ENCODE assay signal across 34 cellular contexts in genomic region chr4:6819295-6819694, GRCh38.
"Had no signal": no experiment of that assay in that cellular context is flagged by ENCODE, and none has a peak within 500 bp of the region (broad histone marks: within the 10 kb centered on the region; RNA-seq: fewer than 3 reads in every experiment).

No MANE protein-coding gene starts in this region.

- DNase-seq: activated B cell treated with CpG ODN at 0.5 μM for 24 hours; activated CD4-positive, alpha-beta T cell treated with anti-CD3 and anti-CD28 coated beads for 48 hours; activated CD4-positive, alpha-beta T cell treated with anti-CD3 and anti-CD28 coated beads, Interleukin-2, amount 50 U/mL, for 1 hour; activated CD4-positive, alpha-beta T cell treated with anti-CD3 and anti-CD28 coated beads, Interleukin-2, amount 50 U/mL, for 48 hours; activated CD8-positive, alpha-beta memory T cell treated with anti-CD3 and anti-CD28 coated beads for 24 hours; activated CD8-positive, alpha-beta T cell treated with anti-CD3 and anti-CD28 coated beads for 36 hours; activated effector memory CD4-positive, alpha-beta T cell treated with anti-CD3 and anti-CD28 coated beads, Interleukin-2, amount 50 U/mL, for 16 hours; activated naive CD4-positive, alpha-beta T cell treated with anti-CD3 and anti-CD28 coated beads for 36 hours; activated naive CD8-positive, alpha-beta T cell treated with anti-CD3 and anti-CD28 coated beads for 36 hours; activated naive CD8-positive, alpha-beta T cell treated with anti-CD3 and anti-CD28 coated beads, Interleukin-2, amount 50 U/mL, for 24 hours; activated T-cell treated with anti-CD3 and anti-CD28 coated beads, Interleukin-2, amount 50 U/mL, for 4 hours; adrenal gland; amygdala; aorta; central memory CD4-positive, alpha-beta T cell; cerebellar nuclear complex; colonic mucosa; effector CD8-positive, alpha-beta T cell; erythroblast; foreskin keratinocyte; gastrocnemius medialis; glutamatergic neuron; heart left ventricle; T1000; WERI-Rb-1 had no signal

- H3K4me3 ChIP-seq: adrenal gland, breast epithelium, cardiac muscle cell, colonic mucosa, esophagus muscularis mucosa, gastrocnemius medialis, heart left ventricle had no signal

- H3K27ac Mint-ChIP-seq: activated B cell treated with CpG ODN at 0.5 μM for 24 hours; activated CD8-positive, alpha-beta T cell treated with anti-CD3 and anti-CD28 coated beads for 36 hours; activated naive CD4-positive, alpha-beta T cell treated with anti-CD3 and anti-CD28 coated beads for 36 hours; activated naive CD4-positive, alpha-beta T cell treated with anti-CD3 and anti-CD28 coated beads, Interleukin-2, amount 50 U/mL, for 24 hours; activated naive CD8-positive, alpha-beta T cell treated with anti-CD3 and anti-CD28 coated beads for 36 hours; activated naive CD8-positive, alpha-beta T cell treated with anti-CD3 and anti-CD28 coated beads, Interleukin-2, amount 50 U/mL, for 24 hours; activated T-helper 2 cell treated with anti-CD3 and anti-CD28 coated beads, Interferon-gamma antibody, Interleukin-2, Interleukin-4, amounts not matched to agents 10 μg/mL and 5 μg/mL and 100 μg/mL, durations not matched to agents 14 hours and 24 hours and 36 hours; brain; T-helper 1 cell treated with Interleukin-12 subunit alpha and Interleukin-12 subunit beta and Interleukin-4 antibody, amounts not matched to agents 30 μg/mL and 1 μg/mL, for 36 hours; T-helper 2 cell treated with Interferon-gamma antibody and Interleukin-4, amounts not matched to agents 5 μg/mL and 100 μg/mL, for 36 hours had no signal

- ATAC-seq: activated CD4-positive, CD25-positive, alpha-beta regulatory T cell treated with anti-CD3 and anti-CD28 coated beads, Interleukin-2, amount 50 U/mL, for 24 hours; activated CD8-positive, alpha-beta T cell treated with anti-CD3 and anti-CD28 coated beads for 36 hours; activated naive CD8-positive, alpha-beta T cell treated with anti-CD3 and anti-CD28 coated beads, Interleukin-2, amount 50 U/mL, for 24 hours; activated T-cell treated with anti-CD3 and anti-CD28 coated beads, Interleukin-2, amount 50 U/mL, for 4 hours; foreskin keratinocyte; gastrocnemius medialis; heart left ventricle had no signal

- H3K4me1 ChIP-seq: breast epithelium, colonic mucosa, foreskin keratinocyte had no signal

- H3K27ac ChIP-seq: adrenal gland, breast epithelium, cardiac muscle cell, colonic mucosa, esophagus muscularis mucosa, foreskin keratinocyte, gastrocnemius medialis, heart left ventricle, WERI-Rb-1 had no signal

- H3K4me3 Mint-ChIP-seq: activated B cell treated with CpG ODN at 0.5 μM for 24 hours; activated CD8-positive, alpha-beta T cell treated with anti-CD3 and anti-CD28 coated beads for 36 hours; activated naive CD4-positive, alpha-beta T cell treated with anti-CD3 and anti-CD28 coated beads for 36 hours; activated naive CD4-positive, alpha-beta T cell treated with anti-CD3 and anti-CD28 coated beads, Interleukin-2, amount 50 U/mL, for 24 hours; activated naive CD8-positive, alpha-beta T cell treated with anti-CD3 and anti-CD28 coated beads for 36 hours; activated naive CD8-positive, alpha-beta T cell treated with anti-CD3 and anti-CD28 coated beads, Interleukin-2, amount 50 U/mL, for 24 hours; activated T-cell treated with anti-CD3 and anti-CD28 coated beads, Interleukin-2, amount 50 U/mL, for 4 hours; brain; T-helper 1 cell treated with Interleukin-12 subunit alpha and Interleukin-12 subunit beta and Interleukin-4 antibody, amounts not matched to agents 30 μg/mL and 1 μg/mL, for 36 hours; T-helper 2 cell treated with Interferon-gamma antibody and Interleukin-4, amounts not matched to agents 5 μg/mL and 100 μg/mL, for 36 hours had no signal

- H3K27me3 Mint-ChIP-seq: activated B cell treated with CpG ODN at 0.5 μM for 24 hours; activated CD8-positive, alpha-beta T cell treated with anti-CD3 and anti-CD28 coated beads for 36 hours; activated naive CD4-positive, alpha-beta T cell treated with anti-CD3 and anti-CD28 coated beads, Interleukin-2, amount 50 U/mL, for 24 hours; activated naive CD8-positive, alpha-beta T cell treated with anti-CD3 and anti-CD28 coated beads for 36 hours; activated naive CD8-positive, alpha-beta T cell treated with anti-CD3 and anti-CD28 coated beads, Interleukin-2, amount 50 U/mL, for 24 hours; brain had no signal

- H3K4me1 Mint-ChIP-seq: brain had no signal

- H3K9me3 ChIP-seq: colonic mucosa, gastrocnemius medialis had no signal

- H3K36me3 ChIP-seq: adrenal gland, breast epithelium, cardiac muscle cell, colonic mucosa had no signal

- H3K27me3 ChIP-seq: adrenal gland, breast epithelium, cardiac muscle cell, colonic mucosa, esophagus muscularis mucosa, foreskin keratinocyte, gastrocnemius medialis, heart left ventricle had no signal
